ENCODE assay signal across 8 cellular contexts in genomic region chr22:50185384-50186087, GRCh38. TPM values are rescaled to one million over a fixed set of nuclear protein-coding genes. Genes with fewer than 3 reads are reported as not detected.
DNase-seq lines count a peak whose midpoint lies in the region; ATAC-seq and TF ChIP-seq lines count a peak whose summit lies in the region.

TRABD (plus strand) TSS chr22:50185913; CDS start chr22:50193061, 7,148 bp downstream.

- intact Hi-C loops in activated CD8-positive, alpha-beta T cell treated with anti-CD3 and anti-CD28 coated beads for 36 hours (cut with micrococcal nuclease): no loop called here
- intact Hi-C loops in lower leg skin (cut with DNase I; ENCODE audit: low total_unique reads): loop anchor here (10.0 kb wide), 1 partner anchor 251 kb away; no protein-coding TSS in a partner anchor

- H3K4me1 Mint-ChIP-seq in activated CD8-positive, alpha-beta T cell treated with anti-CD3 and anti-CD28 coated beads for 36 hours (ENCODE audit: low read depth): peaks cover 28% of the 10 kb centered on the region

- no peaks in the 10 kb centered on the region for H3K9me3 ChIP-seq in duodenal mucosa (ENCODE audit: control insufficient read depth in 1 of 2, low read length in 2 of 2)

- H3K27ac Mint-ChIP-seq in activated CD8-positive, alpha-beta T cell treated with anti-CD3 and anti-CD28 coated beads for 36 hours: peak within 1 kb of the TSS; percentile 88

- H3K36me3 Mint-ChIP-seq in activated CD8-positive, alpha-beta T cell treated with anti-CD3 and anti-CD28 coated beads for 36 hours (ENCODE audit: low read depth): peaks cover 5% of the 10 kb centered on the region

- H3K36me3 ChIP-seq in duodenal mucosa (ENCODE audit: control insufficient read depth in 1 of 2, insufficient read depth in 2 of 2, low read length in 2 of 2): no peaks in the 10 kb centered on the region

- WGBS in lower leg skin, 2 donors: 1 to 4% methylated on average over 26 to 37 of the region's 90 CpGs

- H3K9ac ChIP-seq in duodenal mucosa (ENCODE audit: low read depth in 1 of 2, low read length in 2 of 2): peak within 1 kb of the TSS; percentile 71 to 88

- H3K27ac ChIP-seq in duodenal mucosa (ENCODE audit: low read depth, low read length): peak within 1 kb of the TSS; percentile 20

- no peaks in the 10 kb centered on the region for H3K27me3 ChIP-seq in duodenal mucosa (ENCODE audit: control insufficient read depth in 1 of 2, insufficient read depth in 2 of 2, low read length in 2 of 2)

- H3K4me3 ChIP-seq in duodenal mucosa (ENCODE audit: low read depth in 1 of 2, low read length in 2 of 2) (peak within 1 kb of the TSS; percentile 75 to 84), lower leg skin (ENCODE audit: low read depth, poor library complexity, severe bottlenecking) (peak within 1 kb of the TSS; percentile 42)

- POLR2A ChIA-PET in activated CD8-positive, alpha-beta T cell treated with anti-CD3 and anti-CD28 coated beads for 36 hours (lab: Charles Lee): interaction anchor here (1.9 kb wide), 1 partner anchor 14 kb away, joined by 4 read pairs; no protein-coding TSS in a partner anchor

- peak within 1 kb of the TSS; percentile 91 for H3K4me3 Mint-ChIP-seq in activated CD8-positive, alpha-beta T cell treated with anti-CD3 and anti-CD28 coated beads for 36 hours

- H3K9me3 Mint-ChIP-seq in activated CD8-positive, alpha-beta T cell treated with anti-CD3 and anti-CD28 coated beads for 36 hours: no peaks in the 10 kb centered on the region

- H3K4me1 ChIP-seq in duodenal mucosa (ENCODE audit: control insufficient read depth in 1 of 2, insufficient read depth in 2 of 2, low read length in 2 of 2): peaks cover 33 to 46% of the 10 kb centered on the region in 2 donors

- DNase-seq in GDM1 (lab: John Stamatoyannopoulos, UW) (peak; percentile 85), NCI-H82 (lab: John Stamatoyannopoulos, UW) (peak; percentile 90), lower leg skin (ENCODE audit: low spot score in 2 of 2) (peak; percentile 78 to 96)
- DNase-seq in activated CD8-positive, alpha-beta T cell treated with anti-CD3 and anti-CD28 coated beads for 36 hours: peak; percentile 91
- peak; percentile 92 for DNase-seq in stimulated activated CD4-positive, alpha-beta T cell treated with anti-CD3 and anti-CD28 coated beads, Interleukin-4, amount 100 ng/mL, for 1 hour

- no peak for TF ChIP-seq CTCF in activated CD8-positive, alpha-beta T cell treated with anti-CD3 and anti-CD28 coated beads for 36 hours (IDR thresholded peaks at IDR 0.05)
- TF ChIP-seq CTCF in lower leg skin (IDR thresholded peaks at IDR 0.05): no peak

- peaks cover 1% of the 10 kb centered on the region for H3K27me3 Mint-ChIP-seq in activated CD8-positive, alpha-beta T cell treated with anti-CD3 and anti-CD28 coated beads for 36 hours

- ATAC-seq in HG03045 (IDR thresholded peaks at IDR 0.05; ENCODE audit: unreplicated experiment): peak; percentile 40
- peak; percentile 79 for ATAC-seq in activated CD8-positive, alpha-beta T cell treated with anti-CD3 and anti-CD28 coated beads for 36 hours
- no peak for ATAC-seq in HG03095 (IDR thresholded peaks at IDR 0.05; ENCODE audit: unreplicated experiment)

- CTCF ChIA-PET in activated CD8-positive, alpha-beta T cell treated with anti-CD3 and anti-CD28 coated beads for 36 hours (lab: Charles Lee): no interaction called here

- no peak for TF ChIP-seq POLR2A in lower leg skin (IDR thresholded peaks at IDR 0.05)

RNA-seq across cellular contexts. Expression of gene TRABD, which starts in this region (rescaled TPM):
- total RNA-seq in activated CD8-positive, alpha-beta T cell treated with anti-CD3 and anti-CD28 coated beads for 36 hours: 100 to 1,000 TPM; 110 to 114 TPM
- total RNA-seq in lower leg skin: 10 to 100 TPM; 31.5 to 62.7 (median 46.4) TPM
